In genomic region chr10:108902491-108903250, GRCh38 we compare ENCODE assay signal across 13 cellular contexts.
DNase-seq lines count a peak whose midpoint lies in the region; ATAC-seq and TF ChIP-seq lines count a peak whose summit lies in the region.
"Had no signal": no experiment of that assay in that cellular context is flagged by ENCODE, and none has a peak within 500 bp of the region (broad histone marks: within the 10 kb centered on the region; RNA-seq: fewer than 3 reads in every experiment).

No MANE protein-coding gene starts in this region.

- no peaks in the 10 kb centered on the region for H3K79me2 ChIP-seq in smooth muscle cell (ENCODE audit: low read depth)

- H2AFZ ChIP-seq in smooth muscle cell (ENCODE audit: low read depth), result no peak overlapping the region

- no peaks in the 10 kb centered on the region for H3K27me3 ChIP-seq in BLaER1 treated with 17β-estradiol and CSF1 and Interleukin-3, amounts not matched to agents 10 nM and 100 nM
- no peaks in the 10 kb centered on the region for H3K27me3 ChIP-seq in smooth muscle cell (ENCODE audit: low read depth)
- H3K27me3 ChIP-seq in heart right ventricle, result peaks cover 0 to 8% (median 0%) of the 10 kb centered on the region in 7 donors
- H3K27me3 ChIP-seq: upper lobe of left lung had no signal

- no peaks in the 10 kb centered on the region for H3F3A ChIP-seq in smooth muscle cell (ENCODE audit: low read depth)

- TF ChIP-seq CTCF in smooth muscle cell (IDR thresholded peaks at IDR 0.05; ENCODE audit: borderline replicate concordance, insufficient read depth, poor library complexity, severe bottlenecking) (no peak), heart right ventricle (IDR thresholded peaks at IDR 0.05) (no peak)

- H3K4me3 ChIP-seq in BLaER1 treated with 17β-estradiol and CSF1 and Interleukin-3, amounts not matched to agents 10 nM and 100 nM, result no peak overlapping the region
- H3K4me3 ChIP-seq in smooth muscle cell (no peak overlapping the region), heart right ventricle (no peak overlapping the region)
- H3K4me3 ChIP-seq: upper lobe of left lung had no signal

- DNase-seq in LHCN-M2 (ENCODE audit: low read depth) (peak; percentile 69), smooth muscle cell (lab: John Stamatoyannopoulos, UW; ENCODE audit: unreplicated experiment) (no peak), heart right ventricle (no peak)
- no peak for DNase-seq in activated effector memory CD4-positive, alpha-beta T cell treated with Interleukin-2 at 50 U/mL for 16 hours
- DNase-seq: activated T-cell treated with anti-CD3 and anti-CD28 coated beads, Interleukin-2, amount 50 U/mL, for 48 hours; effector memory CD8-positive, alpha-beta T cell; NCI-H2227 treated with DMSO at 0.1 percent for 48 hours; upper lobe of left lung had no signal

- peak; percentile 61 for ATAC-seq in GM19351 (IDR thresholded peaks at IDR 0.05; ENCODE audit: unreplicated experiment)
- peak; percentile 57 for ATAC-seq in HG02798 (IDR thresholded peaks at IDR 0.05; ENCODE audit: poor library complexity, unreplicated experiment)
- no peak for ATAC-seq in heart right ventricle
- no peak for ATAC-seq in HG02623 (IDR thresholded peaks at IDR 0.05; ENCODE audit: unreplicated experiment)
- ATAC-seq: effector memory CD8-positive, alpha-beta T cell; left lobe of liver had no signal

- H3K9ac ChIP-seq in BLaER1 treated with 17β-estradiol and CSF1 and Interleukin-3, amounts not matched to agents 10 nM and 100 nM, result no peak overlapping the region
- no peak overlapping the region for H3K9ac ChIP-seq in smooth muscle cell (ENCODE audit: low read depth)

- intact Hi-C loops in heart right ventricle (cut with DNase I), result no loop called here

- peak overlapping the region in 1 of 11 experiments; percentile 2; a peak in 2 of 22 replicates for H3K27ac ChIP-seq in BLaER1 treated with 17β-estradiol and CSF1 and Interleukin-3, amounts not matched to agents 10 nM and 100 nM
- H3K27ac ChIP-seq in smooth muscle cell (ENCODE audit: low read depth) (no peak overlapping the region), heart right ventricle (peak overlapping the region in 4 of 10 donors; percentile 10 to 21 (median 14))
- H3K27ac ChIP-seq: upper lobe of left lung had no signal

- peaks cover 0 to 9% (median 5%) of the 10 kb centered on the region in 10 experiments; a peak in 8 of 20 replicates for H3K4me1 ChIP-seq in BLaER1 treated with 17β-estradiol and CSF1 and Interleukin-3, amounts not matched to agents 10 nM and 100 nM
- H3K4me1 ChIP-seq in smooth muscle cell (ENCODE audit: low read depth), result no peaks in the 10 kb centered on the region
- H3K4me1 ChIP-seq in heart right ventricle, result peaks cover 0 to 4% (median 0%) of the 10 kb centered on the region in 9 donors
- H3K4me1 ChIP-seq: upper lobe of left lung had no signal

- H3K4me2 ChIP-seq in BLaER1 treated with 17β-estradiol and CSF1 and Interleukin-3, amounts not matched to agents 10 nM and 100 nM, result peak overlapping the region in 9 of 11 experiments; percentile 2 to 53 (median 38); a peak in 14 of 22 replicates
- H3K4me2 ChIP-seq in smooth muscle cell, result no peak overlapping the region

- 86% methylated on average over 6 of the region's 6 CpGs for WGBS in smooth muscle cell (ENCODE audit: low lambda C conversion rate)
- WGBS in heart right ventricle, 2 donors, result 51 to 60% methylated on average over 6 of the region's 6 CpGs

- H4K20me1 ChIP-seq in BLaER1 treated with 17β-estradiol and CSF1 and Interleukin-3, amounts not matched to agents 10 nM and 100 nM, result no peaks in the 10 kb centered on the region
- no peaks in the 10 kb centered on the region for H4K20me1 ChIP-seq in smooth muscle cell (ENCODE audit: low read depth)

- H3K36me3 ChIP-seq in BLaER1 treated with 17β-estradiol and CSF1 and Interleukin-3, amounts not matched to agents 10 nM and 100 nM, result no peaks in the 10 kb centered on the region
- no peaks in the 10 kb centered on the region for H3K36me3 ChIP-seq in smooth muscle cell (ENCODE audit: low read depth)
- no peaks in the 10 kb centered on the region for H3K36me3 ChIP-seq in heart right ventricle
- H3K36me3 ChIP-seq: upper lobe of left lung had no signal

- H3K9me3 ChIP-seq in BLaER1 treated with 17β-estradiol and CSF1 and Interleukin-3, amounts not matched to agents 10 nM and 100 nM (replicated peaks in 1 of 11), result no peaks in the 10 kb centered on the region
- H3K9me3 ChIP-seq in smooth muscle cell (replicated peaks; ENCODE audit: low read depth) (no peaks in the 10 kb centered on the region), heart right ventricle (no peaks in the 10 kb centered on the region)
- H3K9me3 ChIP-seq: upper lobe of left lung had no signal

Comparison
In these comparisons a context has a peak if more than half of its experiments do, and no peak if none do; other contexts are left out.
1. ATAC-seq: peak in GM19351 (single experiment) and HG02798 (single experiment); none in heart right ventricle (0 of 8) and HG02623 (single experiment).